ENCODE assay signal across 7 cellular contexts in the genomic region with DNA sequence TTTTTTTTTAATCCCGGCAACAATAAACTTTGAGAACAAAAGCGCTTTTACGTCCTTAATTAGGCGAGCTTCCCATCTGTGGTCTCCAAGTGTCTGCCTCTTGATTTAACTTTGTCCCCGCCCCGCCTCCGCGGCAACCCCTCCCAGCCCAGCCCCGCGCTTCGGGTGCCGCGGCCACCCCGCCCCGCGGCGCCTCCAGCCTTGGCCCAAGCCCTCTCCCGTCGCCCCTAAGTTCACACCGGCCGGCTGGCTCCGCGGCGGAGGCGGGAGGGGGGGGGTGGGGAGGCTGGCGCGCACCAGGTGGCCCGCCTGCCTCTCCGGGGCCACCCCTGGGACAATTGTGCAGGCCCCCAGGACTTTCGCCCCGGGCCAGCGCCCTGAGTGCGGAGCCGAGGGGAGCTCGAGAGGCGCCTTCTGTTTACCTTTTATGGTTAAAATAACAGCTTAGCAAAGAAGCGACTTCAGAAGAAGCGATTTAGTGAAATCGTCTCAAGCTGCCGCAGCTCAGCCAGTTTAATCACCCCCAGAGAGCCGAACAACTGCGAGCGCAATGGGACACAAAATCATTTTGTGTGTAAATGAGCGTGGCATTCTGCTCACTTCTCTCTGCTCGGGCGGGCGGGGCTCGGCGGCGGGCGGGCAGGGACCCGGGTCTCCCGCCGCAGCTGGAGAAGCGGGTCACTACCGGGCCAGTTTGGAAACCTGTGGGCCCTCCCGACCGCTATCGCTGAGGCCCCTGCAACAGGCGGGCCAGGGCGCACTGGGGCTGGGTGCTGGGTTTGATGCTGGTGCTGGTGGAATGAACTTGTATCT. TPM values are rescaled to one million over a fixed set of nuclear protein-coding genes. Genes with fewer than 3 reads are reported as not detected.
DNase-seq lines count a peak whose midpoint lies in the region; ATAC-seq, FAIRE-seq and TF ChIP-seq lines count a peak whose summit lies in the region.

No MANE protein-coding gene starts in this region.

- TF ChIP-seq POLR2A in GM12892 (IDR thresholded peaks at IDR 0.05; ENCODE audit: low read depth, low read length) = no peak

- FAIRE-seq in GM12892 (lab: Jason Lieb, UNC) = no peak

- peaks cover 9% of the 10 kb centered on the region for H3K36me3 ChIP-seq in SJCRH30
- H3K36me3 ChIP-seq in endodermal cell (ENCODE audit: control insufficient read depth, insufficient read depth, low read length) = peaks cover 38% of the 10 kb centered on the region
- H3K36me3 ChIP-seq in urinary bladder (ENCODE audit: insufficient read depth) = no peaks in the 10 kb centered on the region

- H3K9me3 ChIP-seq in SJCRH30 (replicated peaks) (no peaks in the 10 kb centered on the region), endodermal cell (ENCODE audit: control insufficient read depth, low read length) (no peaks in the 10 kb centered on the region)

- 0 to 1% methylated on average over 27 to 50 of the region's 61 CpGs for WGBS in endodermal cell (ENCODE audit: insufficient coverage in 1 of 2, insufficient read length in 1 of 2), 2 experiments
- 5% methylated on average over 61 of the region's 61 CpGs for WGBS in urinary bladder

- no peak for ATAC-seq in HG03442 (IDR thresholded peaks at IDR 0.05; ENCODE audit: unreplicated experiment)

- H3K27me3 Mint-ChIP-seq in endodermal cell (ENCODE audit: insufficient read depth) (peaks cover 4% of the 10 kb centered on the region), mesothelial cell of epicardium (ENCODE audit: low read depth) (no peaks in the 10 kb centered on the region)

- H3K27ac ChIP-seq in SJCRH30 (peak overlapping the region; percentile 99; the same call in 1 of the 2 replicates), endodermal cell (ENCODE audit: low read depth, low read length) (peak overlapping the region; percentile 93), urinary bladder (ENCODE audit: low read depth) (peak overlapping the region; percentile 11)

- H3K27me3 ChIP-seq in SJCRH30 (no peaks in the 10 kb centered on the region), endodermal cell (ENCODE audit: control insufficient read depth, insufficient read depth, low read length, poor library complexity, severe bottlenecking) (no peaks in the 10 kb centered on the region)

- TF ChIP-seq CTCF in HFF-Myc (IDR thresholded peaks at IDR 0.05; ENCODE audit: low read depth, low read length, missing control alignments) (no peak), endodermal cell (conservative IDR thresholded peaks at IDR 0.05) (peak; percentile 9), mesothelial cell of epicardium (IDR thresholded peaks at IDR 0.05; ENCODE audit: unreplicated experiment) (no peak)

- H3K27ac Mint-ChIP-seq in endodermal cell = peak overlapping the region; percentile 94
- H3K27ac Mint-ChIP-seq in mesothelial cell of epicardium = peak overlapping the region; percentile 77

- H3K4me1 Mint-ChIP-seq in endodermal cell (peaks cover 33% of the 10 kb centered on the region), mesothelial cell of epicardium (peaks cover 19% of the 10 kb centered on the region)

- DNase-seq in HFF-Myc (ENCODE audit: extremely low read depth, low read depth) (no peak), SJCRH30 (peak; percentile 82 to 83), endodermal cell (peak; percentile 89), mesothelial cell of epicardium (ENCODE audit: low spot score in 2 of 2, unreplicated experiment in 2 of 2) (no peak), GM12892 (ENCODE audit: insufficient read length) (no peak)

- H3K9me3 Mint-ChIP-seq in endodermal cell = no peaks in the 10 kb centered on the region
- no peaks in the 10 kb centered on the region for H3K9me3 Mint-ChIP-seq in mesothelial cell of epicardium

- H3K4me1 ChIP-seq in SJCRH30 (peaks cover 10% of the 10 kb centered on the region), endodermal cell (ENCODE audit: control insufficient read depth, insufficient read depth, low read length) (peaks cover 24% of the 10 kb centered on the region), urinary bladder (ENCODE audit: insufficient read depth) (peaks cover 2% of the 10 kb centered on the region)

- peaks cover 31% of the 10 kb centered on the region for H3K36me3 Mint-ChIP-seq in endodermal cell (ENCODE audit: low read depth)
- H3K36me3 Mint-ChIP-seq in mesothelial cell of epicardium = peaks cover 2% of the 10 kb centered on the region

- H3K4me3 Mint-ChIP-seq in endodermal cell = peak overlapping the region; percentile 84
- H3K4me3 Mint-ChIP-seq in mesothelial cell of epicardium = peak overlapping the region; percentile 84

- H3K4me3 ChIP-seq in HFF-Myc (replicated peaks; ENCODE audit: low read depth, low read length) (peak overlapping the region; percentile 71), SJCRH30 (peak overlapping the region; percentile 100), endodermal cell (ENCODE audit: low read length) (peak overlapping the region; percentile 91), urinary bladder (ENCODE audit: low read depth, low read length) (peak overlapping the region; percentile 74)

- H3K9ac ChIP-seq in endodermal cell (ENCODE audit: extremely low read depth, low read length, poor library complexity, severe bottlenecking) = peak overlapping the region; percentile 75

RNA-seq across cellular contexts. Expression of a gene that starts 1.4 kb away (rescaled TPM):
- 38.8 and 42.0 TPM in 2 replicates for total RNA-seq in SJCRH30 (2014; rRNA removed; shearing (Covaris generic))
- 10 to 100 TPM; 36.6 to 61.8 TPM for total RNA-seq in endodermal cell
- polyA plus RNA-seq in endodermal cell (2013, experiment 1 of 2) = 51.5 TPM
- polyA plus RNA-seq in endodermal cell (2013, experiment 2 of 2) = 46.5 TPM
- total RNA-seq in mesothelial cell of epicardium = 48.1 to 51.6 TPM (median 49.1 TPM) in 3 replicates
- 55.8 TPM for total RNA-seq in urinary bladder
- 78.0 TPM for polyA plus RNA-seq in urinary bladder
- polyA plus RNA-seq in GM12892 (2012; ENCODE audit: missing spikeins) = not detected

Comparison
In these comparisons a context has a peak if more than half of its experiments do, and no peak if none do; other contexts are left out.
1. DNase-seq: peak in SJCRH30 (2 of 2) and endodermal cell (single experiment); none in HFF-Myc (single experiment), mesothelial cell of epicardium (0 of 2) and GM12892 (single experiment).
2. H3K27ac ChIP-seq: peak in every context shown above with its lines; median percentile 99 in SJCRH30; 93 in endodermal cell; 11 in urinary bladder.
3. Peak in every context shown above with its lines, with median percentiles within 50 percentile points of each other: H3K4me3 ChIP-seq.